ENCODE assay signal across 32 cellular contexts in the genomic region with DNA sequence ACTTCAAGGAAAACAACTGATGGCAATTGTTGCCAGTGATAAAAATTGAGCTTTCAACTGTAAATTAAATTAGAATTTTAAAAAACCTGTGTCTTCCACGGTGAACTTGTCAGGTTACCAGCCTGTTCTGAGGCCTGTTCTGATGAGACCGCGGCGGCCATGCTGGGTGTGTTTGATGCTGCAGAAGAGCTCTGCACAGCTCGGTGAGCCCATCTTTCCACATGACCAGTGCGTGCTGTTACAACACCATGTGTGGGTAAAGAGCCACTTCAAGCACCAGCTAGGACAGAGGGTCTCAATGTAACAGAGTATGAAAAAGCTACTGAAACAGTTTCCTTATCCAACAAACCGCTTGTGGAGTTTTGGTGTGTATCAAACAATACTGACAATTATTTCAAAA.
"Had no signal": no experiment of that assay in that cellular context is flagged by ENCODE, and none has a peak within 500 bp of the region (broad histone marks: within the 10 kb centered on the region; RNA-seq: fewer than 3 reads in every experiment).

No MANE protein-coding gene starts in this region.

- FAIRE-seq: endometrium had no signal

- H3K36me3 ChIP-seq: adrenal gland, cardiac muscle cell, colonic mucosa, esophagus muscularis mucosa, gastrocnemius medialis, heart right ventricle had no signal

- H3K9me3 Mint-ChIP-seq: activated B cell treated with CpG ODN at 0.5 μM for 24 hours; activated CD8-positive, alpha-beta T cell treated with anti-CD3 and anti-CD28 coated beads for 36 hours; activated naive CD4-positive, alpha-beta T cell treated with anti-CD3 and anti-CD28 coated beads, Interleukin-2, amount 10 ng/mL, durations not matched to agents 7 days and 5 days; activated naive CD8-positive, alpha-beta T cell treated with anti-CD3 and anti-CD28 coated beads, Interleukin-2, amount 50 U/mL, for 24 hours; activated T-cell treated with anti-CD3 and anti-CD28 coated beads, Interleukin-2, amount 50 U/mL, for 24 hours; activated T-cell treated with anti-CD3 and anti-CD28 coated beads, Interleukin-2, amount 50 U/mL, for 72 hours had no signal

- H3K27ac Mint-ChIP-seq: activated B cell treated with CpG ODN at 0.5 μM for 24 hours; activated CD8-positive, alpha-beta T cell treated with anti-CD3 and anti-CD28 coated beads for 36 hours; activated naive CD4-positive, alpha-beta T cell treated with anti-CD3 and anti-CD28 coated beads, Interleukin-2, amount 10 ng/mL, durations not matched to agents 7 days and 5 days; activated naive CD8-positive, alpha-beta T cell treated with anti-CD3 and anti-CD28 coated beads, Interleukin-2, amount 50 U/mL, for 24 hours; activated T-cell treated with anti-CD3 and anti-CD28 coated beads, Interleukin-2, amount 50 U/mL, for 72 hours had no signal

- DNase-seq: activated B cell treated with CpG ODN at 0.5 μM for 24 hours; activated CD4-positive, alpha-beta T cell treated with anti-CD3 and anti-CD28 coated beads for 48 hours; activated CD4-positive, alpha-beta T cell treated with anti-CD3 and anti-CD28 coated beads, Interleukin-2, amount 50 U/mL, for 1 hour; activated CD4-positive, alpha-beta T cell treated with anti-CD3 and anti-CD28 coated beads, Interleukin-2, amount 50 U/mL, for 48 hours; activated CD8-positive, alpha-beta memory T cell treated with anti-CD3 and anti-CD28 coated beads for 24 hours; activated CD8-positive, alpha-beta T cell treated with anti-CD3 and anti-CD28 coated beads for 36 hours; activated gamma-delta T cell; activated naive CD4-positive, alpha-beta T cell; activated naive CD4-positive, alpha-beta T cell treated with anti-CD3 and anti-CD28 coated beads, Interleukin-2, amount 10 ng/mL, durations not matched to agents 7 days and 5 days; activated naive CD8-positive, alpha-beta T cell treated with anti-CD3 and anti-CD28 coated beads, Interleukin-2, amount 50 U/mL, for 24 hours; activated T-cell treated with anti-CD3 and anti-CD28 coated beads for 4 hours; activated T-cell treated with anti-CD3 and anti-CD28 coated beads, Interleukin-2, amount 50 U/mL, for 24 hours; activated T-cell treated with anti-CD3 and anti-CD28 coated beads, Interleukin-2, amount 50 U/mL, for 72 hours; adrenal gland; amygdala; aorta; body of pancreas; central memory CD4-positive, alpha-beta T cell; cerebellar nuclear complex; colonic mucosa; effector CD8-positive, alpha-beta T cell; erythroblast; foreskin keratinocyte; gastrocnemius medialis; glutamatergic neuron; heart right ventricle; T-helper 2 cell had no signal

- H3K4me3 ChIP-seq: adrenal gland, body of pancreas, cardiac muscle cell, colonic mucosa, esophagus muscularis mucosa, gastrocnemius medialis, heart right ventricle had no signal

- H3K27ac ChIP-seq: adrenal gland, body of pancreas, cardiac muscle cell, colonic mucosa, esophagus muscularis mucosa, foreskin keratinocyte, gastrocnemius medialis, heart right ventricle had no signal

- H3K27me3 Mint-ChIP-seq: activated B cell treated with CpG ODN at 0.5 μM for 24 hours; activated CD8-positive, alpha-beta T cell treated with anti-CD3 and anti-CD28 coated beads for 36 hours; activated naive CD4-positive, alpha-beta T cell treated with anti-CD3 and anti-CD28 coated beads, Interleukin-2, amount 10 ng/mL, durations not matched to agents 7 days and 5 days; activated naive CD8-positive, alpha-beta T cell treated with anti-CD3 and anti-CD28 coated beads, Interleukin-2, amount 50 U/mL, for 24 hours; activated T-cell treated with anti-CD3 and anti-CD28 coated beads, Interleukin-2, amount 50 U/mL, for 24 hours had no signal

- H3K9me3 ChIP-seq: adrenal gland, body of pancreas, colonic mucosa, esophagus muscularis mucosa, gastrocnemius medialis, heart right ventricle had no signal

- H3K4me1 ChIP-seq: body of pancreas, foreskin keratinocyte had no signal

- H3K27me3 ChIP-seq: adrenal gland, body of pancreas, cardiac muscle cell, colonic mucosa, esophagus muscularis mucosa, foreskin keratinocyte, gastrocnemius medialis, heart right ventricle had no signal

- H3K4me3 Mint-ChIP-seq: activated B cell treated with CpG ODN at 0.5 μM for 24 hours; activated CD8-positive, alpha-beta T cell treated with anti-CD3 and anti-CD28 coated beads for 36 hours; activated naive CD4-positive, alpha-beta T cell treated with anti-CD3 and anti-CD28 coated beads, Interleukin-2, amount 10 ng/mL, durations not matched to agents 7 days and 5 days; activated naive CD8-positive, alpha-beta T cell treated with anti-CD3 and anti-CD28 coated beads, Interleukin-2, amount 50 U/mL, for 24 hours; activated T-cell treated with anti-CD3 and anti-CD28 coated beads, Interleukin-2, amount 50 U/mL, for 24 hours; activated T-cell treated with anti-CD3 and anti-CD28 coated beads, Interleukin-2, amount 50 U/mL, for 72 hours had no signal

- ATAC-seq: activated CD4-positive, CD25-positive, alpha-beta regulatory T cell treated with anti-CD3 and anti-CD28 coated beads, Interleukin-2, amount 50 U/mL, for 24 hours; activated CD8-positive, alpha-beta T cell treated with anti-CD3 and anti-CD28 coated beads for 36 hours; activated naive CD4-positive, alpha-beta T cell treated with anti-CD3 and anti-CD28 coated beads, Interleukin-2, amount 50 U/mL, for 72 hours; activated naive CD8-positive, alpha-beta T cell treated with anti-CD3 and anti-CD28 coated beads, Interleukin-2, amount 50 U/mL, for 24 hours; activated T-cell treated with anti-CD3 and anti-CD28 coated beads, Interleukin-2, amount 50 U/mL, for 72 hours; body of pancreas; foreskin keratinocyte; gastrocnemius medialis; heart right ventricle had no signal
